In genomic region chr1:223695014-223695413, GRCh38 we compare ENCODE assay signal across 1 cellular context.
TF ChIP-seq lines count a peak whose summit lies in the region.

No MANE protein-coding gene starts in this region.

TF ChIP-seq in K562, 482 proteins besides CTCF, POLR2A, EP300 and RAD21:
- TF ChIP-seq MITF (IDR thresholded peaks at IDR 0.05) (no peak), MAFK (IDR thresholded peaks at IDR 0.05; ENCODE audit: low read length) (no peak), GTF2E2 (tag; IDR thresholded peaks at IDR 0.05) (no peak), ZNF133 (CRISPR knock-in tag; IDR thresholded peaks at IDR 0.05) (no peak), YBX1 (IDR thresholded peaks at IDR 0.05) (no peak), KLF13 (tag; IDR thresholded peaks at IDR 0.05; ENCODE audit: borderline replicate concordance, low read depth) (no peak), CBFA2T2 (conservative IDR thresholded peaks at IDR 0.05) (no peak), GABPB1 (CRISPR knock-in tag; IDR thresholded peaks at IDR 0.05) (no peak), L3MBTL2 (IDR thresholded peaks at IDR 0.05) (no peak), PTBP1 (IDR thresholded peaks at IDR 0.05; ENCODE audit: low read depth, low read length) (no peak), NELFE (IDR thresholded peaks at IDR 0.05; ENCODE audit: insufficient read depth, insufficient read length) (no peak), E2F5 (CRISPR knock-in tag; IDR thresholded peaks at IDR 0.05) (no peak)
